Comparison of ENCODE assay signal across 8 cellular contexts in the genomic region with DNA sequence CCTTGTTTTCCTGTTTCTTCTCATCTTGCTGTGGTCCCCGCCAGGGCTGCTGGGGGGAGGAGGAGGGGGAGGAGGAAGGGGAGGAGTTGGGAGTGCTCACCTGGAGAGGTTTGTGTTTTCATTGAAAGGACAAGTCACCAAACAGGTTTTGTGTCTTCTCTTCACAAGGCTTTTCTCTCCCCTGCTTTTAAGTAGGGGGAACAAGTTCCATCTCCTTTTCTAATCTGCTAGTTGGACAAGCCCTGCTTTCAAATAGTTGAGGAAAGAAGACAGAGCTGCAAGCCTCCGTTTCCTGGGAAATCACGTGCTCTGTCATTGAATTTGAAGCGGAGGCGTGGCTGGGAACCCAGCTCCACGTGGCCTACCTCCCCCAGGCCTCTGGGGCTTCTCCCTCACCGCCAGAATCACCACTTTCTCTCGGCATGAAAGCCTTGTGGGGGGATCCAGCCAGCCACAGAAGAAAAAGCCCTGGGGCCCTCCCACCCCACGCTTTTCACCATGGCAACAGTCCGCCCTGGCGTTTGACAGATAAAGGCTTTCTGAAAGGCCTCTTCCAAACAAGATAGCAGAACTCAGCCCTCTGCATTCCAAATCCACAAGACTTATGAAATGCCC. TPM values are rescaled to one million over a fixed set of nuclear protein-coding genes. Genes with fewer than 3 reads are reported as not detected.
DNase-seq lines count a peak whose midpoint lies in the region; ATAC-seq and TF ChIP-seq lines count a peak whose summit lies in the region.

No MANE protein-coding gene starts in this region.

- peak; percentile 85 for DNase-seq in GM10266 (ENCODE audit: extremely low spot score)
- peak; percentile 43 for DNase-seq in NCI-H2227 treated with DMSO at 0.1 percent for 48 hours (lab: John Stamatoyannopoulos, UW)
- peak; percentile 67 for DNase-seq in activated naive CD8-positive, alpha-beta T cell treated with anti-CD3 and anti-CD28 coated beads, Interleukin-2, amount 10 ng/mL, durations not matched to agents 7 days and 5 days
- peak; percentile 50 for DNase-seq in stimulated activated CD4-positive, alpha-beta T cell treated with anti-CD3 and anti-CD28 coated beads, Interleukin-1b, Interleukin-23, amount 100 ng/mL, for 48 hours
- DNase-seq in SKM-1 (lab: John Stamatoyannopoulos, UW; ENCODE audit: unreplicated experiment) = no peak

- no peaks in the 10 kb centered on the region for H3K9me3 Mint-ChIP-seq in activated naive CD8-positive, alpha-beta T cell treated with anti-CD3 and anti-CD28 coated beads, Interleukin-2, amount 10 ng/mL, durations not matched to agents 7 days and 5 days

- peak overlapping the region; percentile 54 for H3K4me3 ChIP-seq in iPS-18a (ENCODE audit: low read length)

- peak overlapping the region; percentile 51 for H3K27ac ChIP-seq in iPS-18a (ENCODE audit: low read length)

- H3K27ac Mint-ChIP-seq in activated naive CD8-positive, alpha-beta T cell treated with anti-CD3 and anti-CD28 coated beads, Interleukin-2, amount 10 ng/mL, durations not matched to agents 7 days and 5 days = no peak overlapping the region

- POLR2A ChIA-PET in activated naive CD8-positive, alpha-beta T cell treated with anti-CD3 and anti-CD28 coated beads, Interleukin-2, amount 10 ng/mL, durations not matched to agents 7 days and 5 days (lab: Charles Lee) = no interaction called here

- H3K27me3 ChIP-seq in iPS-18a (ENCODE audit: control insufficient read depth, insufficient read depth, low read length) = no peaks in the 10 kb centered on the region

- no peak for TF ChIP-seq CTCF in GM10266 (IDR thresholded peaks at IDR 0.05; ENCODE audit: control insufficient read depth, insufficient read depth, low read depth, missing control alignments)

- ATAC-seq in activated naive CD8-positive, alpha-beta T cell treated with anti-CD3 and anti-CD28 coated beads, Interleukin-2, amount 10 ng/mL, durations not matched to agents 7 days and 5 days (ENCODE audit: low read depth) = peak; percentile 80
- ATAC-seq in GM18858 (IDR thresholded peaks at IDR 0.05; ENCODE audit: unreplicated experiment) (no peak), GM18909 (IDR thresholded peaks at IDR 0.05; ENCODE audit: poor library complexity, unreplicated experiment) (no peak)

- H3K4me3 Mint-ChIP-seq in activated naive CD8-positive, alpha-beta T cell treated with anti-CD3 and anti-CD28 coated beads, Interleukin-2, amount 10 ng/mL, durations not matched to agents 7 days and 5 days = peak overlapping the region; percentile 40

- H3K27me3 Mint-ChIP-seq in activated naive CD8-positive, alpha-beta T cell treated with anti-CD3 and anti-CD28 coated beads, Interleukin-2, amount 10 ng/mL, durations not matched to agents 7 days and 5 days = peaks cover 27% of the 10 kb centered on the region

- no peaks in the 10 kb centered on the region for H3K9me3 ChIP-seq in iPS-18a (ENCODE audit: control insufficient read depth, low read depth, low read length)

- H3K4me1 ChIP-seq in iPS-18a (ENCODE audit: control insufficient read depth, low read depth, low read length) = peaks cover 23% of the 10 kb centered on the region

- H3K36me3 ChIP-seq in iPS-18a (ENCODE audit: control insufficient read depth, low read depth, low read length) = no peaks in the 10 kb centered on the region

- H3K36me3 Mint-ChIP-seq in activated naive CD8-positive, alpha-beta T cell treated with anti-CD3 and anti-CD28 coated beads, Interleukin-2, amount 10 ng/mL, durations not matched to agents 7 days and 5 days = no peaks in the 10 kb centered on the region

- H3K4me1 Mint-ChIP-seq in activated naive CD8-positive, alpha-beta T cell treated with anti-CD3 and anti-CD28 coated beads, Interleukin-2, amount 10 ng/mL, durations not matched to agents 7 days and 5 days = peaks cover 16% of the 10 kb centered on the region

- peak overlapping the region; percentile 59 for H3K9ac ChIP-seq in iPS-18a (ENCODE audit: low read length)

RNA-seq across cellular contexts. Expression of gene PROSER2, which starts 51.5 kb away (rescaled TPM):
- 1 to 10 TPM; 1.0 to 1.2 TPM for total RNA-seq in activated naive CD8-positive, alpha-beta T cell treated with anti-CD3 and anti-CD28 coated beads, Interleukin-2, amount 10 ng/mL, durations not matched to agents 7 days and 5 days
